8 cellular contexts compared by ENCODE assay signal in the genomic region with DNA sequence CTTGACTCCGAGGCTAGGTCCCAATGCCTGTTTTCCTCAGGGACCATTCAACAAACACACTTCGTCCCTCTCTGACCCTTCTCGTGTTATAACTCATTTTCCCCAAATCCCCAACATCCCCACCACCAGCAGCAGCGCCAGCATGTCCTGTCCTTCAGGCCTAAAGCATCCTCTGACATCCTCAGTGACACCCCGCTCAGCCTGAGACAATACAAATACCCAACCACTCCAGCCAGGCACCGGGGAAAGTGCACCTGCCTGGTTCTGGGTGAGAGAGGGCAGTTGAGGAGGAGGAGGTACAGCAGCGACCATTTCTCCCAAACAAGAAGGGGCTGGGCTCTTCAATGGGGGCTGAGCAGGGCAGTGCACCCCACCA. TPM values are rescaled to one million over a fixed set of nuclear protein-coding genes. Genes with fewer than 3 reads are reported as not detected.
A peak's percentile ranks its signal among the peaks of the same experiment; 100 is the strongest.
DNase-seq lines count a peak whose midpoint lies in the region; ATAC-seq, FAIRE-seq and TF ChIP-seq lines count a peak whose summit lies in the region.

No MANE protein-coding gene starts in this region.

- no peak for DNase-seq in activated T-cell treated with anti-CD3 and anti-CD28 coated beads, Interleukin-2, amount 50 U/mL, for 4 hours
- DNase-seq in activated T-cell treated with anti-CD3 and anti-CD28 coated beads, Interleukin-2, amount 50 U/mL, for 1 hour = no peak
- DNase-seq in adipocyte (ENCODE audit: low read depth) (no peak), HepG2 (ENCODE audit: low spot score) (no peak), thyroid gland (no peak), G401 (ENCODE audit: low spot score) (no peak), NCI-H1105 (lab: John Stamatoyannopoulos, UW) (no peak)
- DNase-seq in stimulated activated CD4-positive, alpha-beta T cell treated with anti-CD3 and anti-CD28 coated beads, Interleukin-1b, Interleukin-23, amount 100 ng/mL, for 48 hours = no peak

- H3K27me3 Mint-ChIP-seq in activated T-cell treated with anti-CD3 and anti-CD28 coated beads, Interleukin-2, amount 50 U/mL, for 4 hours (ENCODE audit: low read depth) = no peaks in the 10 kb centered on the region

- peaks cover 52% of the 10 kb centered on the region for H3K4me1 Mint-ChIP-seq in activated T-cell treated with anti-CD3 and anti-CD28 coated beads, Interleukin-2, amount 50 U/mL, for 4 hours (ENCODE audit: low read depth)

- no peak for TF ChIP-seq RAD21 in HepG2 (CRISPR knock-in tag; IDR thresholded peaks at IDR 0.05)

- POLR2A ChIA-PET in HepG2 (lab: Yijun Ruan, JAX) = interaction anchor here (0.8 to 0.9 kb wide), 2 partner anchors 14 to 60 kb away, joined by 3 read pairs; partner anchors contain the start of gene TSR1

- peak overlapping the region; percentile 88 for H3K9ac ChIP-seq in adipocyte (ENCODE audit: low read length)
- peak overlapping the region; percentile 87 for H3K9ac ChIP-seq in HepG2 (ENCODE audit: insufficient read depth, low read depth, low read length)

- FAIRE-seq in HepG2 (lab: Jason Lieb, UNC) = no peak

- TF ChIP-seq POLR2A in HepG2 (IDR thresholded peaks at IDR 0.05; ENCODE audit: insufficient read depth in 1 of 2, low read depth in 2 of 2, low read length in 2 of 2) (no peak), thyroid gland (IDR thresholded peaks at IDR 0.05) (no peak)

- WGBS in HepG2 (ENCODE audit: low lambda C conversion rate) = 25% methylated on average over 6 of the region's 7 CpGs
- whole genome bisulfite sequencing in thyroid gland, 2 donors = 56 to 62% methylated on average over 7 of the region's 7 CpGs

- H3K27ac ChIP-seq in HepG2 (ENCODE audit: extremely low read length, insufficient read depth, low read length) (peak overlapping the region; percentile 100), thyroid gland (peak overlapping the region; percentile 85 to 95 (median 92))

- H3K4me3 Mint-ChIP-seq in activated T-cell treated with anti-CD3 and anti-CD28 coated beads, Interleukin-2, amount 50 U/mL, for 4 hours = peak overlapping the region; percentile 51

- H3K4me3 ChIP-seq in adipocyte (ENCODE audit: low read length) (peak overlapping the region; percentile 97), HepG2 (replicated peaks in 1 of 3; ENCODE audit: insufficient read depth in 1 of 3, low read depth in 2 of 3, low read length in 3 of 3) (peak overlapping the region; percentile 68 to 87 (median 81); a peak in 5 of 6 replicates), thyroid gland (replicated peaks in 1 of 3) (peak overlapping the region in 1 of 3 donors; percentile 22)

- no peak for ATAC-seq in activated T-cell treated with anti-CD3 and anti-CD28 coated beads, Interleukin-2, amount 50 U/mL, for 4 hours
- ATAC-seq in HepG2 = no peak

- no peak for TF ChIP-seq CTCF in HepG2 (CRISPR knock-in tag; IDR thresholded peaks at IDR 0.05)
- no peak for TF ChIP-seq CTCF in thyroid gland (IDR thresholded peaks at IDR 0.05)

- H2AFZ ChIP-seq in HepG2 (ENCODE audit: low read length) = no peak overlapping the region

- no TSS peak for BruUV-seq in HepG2 (replicated peaks; lab: Mats Ljungman, UMichigan)

- H3K4me2 ChIP-seq in HepG2 (ENCODE audit: low read depth, low read length) = peak overlapping the region; percentile 98

- H4K20me1 ChIP-seq in HepG2 (ENCODE audit: insufficient read depth, low read length) = peaks cover 40% of the 10 kb centered on the region

- in situ Hi-C loops in HepG2 (cut with HindIII; ENCODE audit: extremely low pct_ligation_motif_present, low pct_unique_long_range_greater_than_20kb) = no loop called here
- in situ Hi-C loops in G401 (cut with HindIII; ENCODE audit: low sequenced_read_pairs) = no loop called here

- CTCF ChIA-PET in HepG2 (lab: Yijun Ruan, JAX; ENCODE audit: low intra/inter-chr PET ratio, low total read pairs) = no interaction called here

- no peak for TF ChIP-seq EP300 in HepG2 (IDR thresholded peaks at IDR 0.05; ENCODE audit: low read depth in 2 of 2, low read length in 2 of 2)
- no peak for TF ChIP-seq EP300 in HepG2 (CRISPR knock-in tag; IDR thresholded peaks at IDR 0.05; ENCODE audit: borderline replicate concordance)

- no peaks in the 10 kb centered on the region for H3K9me3 ChIP-seq in adipocyte (ENCODE audit: control insufficient read depth, low read length)
- H3K9me3 ChIP-seq in HepG2 (ENCODE audit: low read length) = no peaks in the 10 kb centered on the region
- no peaks in the 10 kb centered on the region for H3K9me3 ChIP-seq in thyroid gland

- intact Hi-C loops in HepG2 (cut with micrococcal nuclease; ENCODE audit: unreplicated experiment) = no loop called here
- intact Hi-C loops in thyroid gland (cut with DNase I) = no loop called here

- H3K36me3 Mint-ChIP-seq in activated T-cell treated with anti-CD3 and anti-CD28 coated beads, Interleukin-2, amount 50 U/mL, for 4 hours (ENCODE audit: insufficient read depth) = peaks cover 4% of the 10 kb centered on the region

- H3K36me3 ChIP-seq in adipocyte (ENCODE audit: control insufficient read depth, insufficient read depth, low read length, severe bottlenecking) (no peaks in the 10 kb centered on the region), HepG2 (replicated peaks in 1 of 2; ENCODE audit: control insufficient read depth in 1 of 2, insufficient read depth in 2 of 2, low read length in 2 of 2) (no peaks in the 10 kb centered on the region), thyroid gland (no peaks in the 10 kb centered on the region)

- H3K79me2 ChIP-seq in HepG2 (ENCODE audit: insufficient read depth, low read length) = peaks cover 31% of the 10 kb centered on the region

- H3K4me1 ChIP-seq in adipocyte (ENCODE audit: control insufficient read depth, insufficient read depth, low read length) (peaks cover 57% of the 10 kb centered on the region), HepG2 (ENCODE audit: insufficient read depth, low read length) (peaks cover 49% of the 10 kb centered on the region), thyroid gland (peaks cover 59 to 63% of the 10 kb centered on the region in 2 donors)

- H3K27me3 ChIP-seq in adipocyte (replicated peaks; ENCODE audit: control insufficient read depth, insufficient read depth, low read length) (no peaks in the 10 kb centered on the region), HepG2 (ENCODE audit: control insufficient read depth in 1 of 2, insufficient read depth in 2 of 2, low read length in 2 of 2) (no peaks in the 10 kb centered on the region; a peak in 1 of 5 replicates), thyroid gland (no peaks in the 10 kb centered on the region)

- H3K9me3 Mint-ChIP-seq in activated T-cell treated with anti-CD3 and anti-CD28 coated beads, Interleukin-2, amount 50 U/mL, for 4 hours = no peaks in the 10 kb centered on the region

RNA-seq across cellular contexts. Expression of gene MNT, which starts 4.7 kb away (rescaled TPM):
- total RNA-seq in activated T-cell treated with anti-CD3 and anti-CD28 coated beads, Interleukin-2, amount 50 U/mL, for 4 hours = 10 to 100 TPM; 27.8 to 30.7 (median 29.5) TPM
- total RNA-seq in HepG2 (2016; rRNA removed; fragmentation: Illumina TruSeq; extraction: Trizol) (2.3 and 3.5 TPM in 2 replicates), thyroid gland (10 to 100 TPM in 3 of 4 donors, 1 to 10 TPM in 1; 8.2 to 28.9 (median 10.9) TPM)
- 0.79 and 1.5 TPM in 2 replicates for total RNA-seq in HepG2 (2016; cell fraction: cytosol; rRNA removed; fragmentation: Illumina TruSeq; extraction: Trizol; ENCODE audit: low read depth)
- total RNA-seq in HepG2 (2016; cell fraction: insoluble cytoplasmic fraction; rRNA removed; fragmentation: Illumina TruSeq; extraction: Trizol) = 2.0 and 2.9 TPM in 2 replicates
- 2.3 and 2.4 TPM in 2 replicates for total RNA-seq in HepG2 (2016; cell fraction: membrane; rRNA removed; fragmentation: Illumina TruSeq; extraction: Trizol)
- total RNA-seq in HepG2 (2016; cell fraction: nucleus; rRNA removed; fragmentation: Illumina TruSeq; extraction: Trizol) = 3.0 and 3.9 TPM in 2 replicates
- polyA plus RNA-seq in HepG2 (2011; rRNA removed) = 1.8 and 2.1 TPM in 2 replicates
- 0.86 and 0.92 TPM in 2 replicates for polyA plus RNA-seq in HepG2 (2011; cell fraction: cytosol; rRNA removed)
- 13.6 and 19.3 TPM in 2 replicates for polyA plus RNA-seq in HepG2 (2011; cell fraction: nucleus; rRNA removed)
- 6.6 and 7.5 TPM in 2 replicates for polyA plus RNA-seq in HepG2 (2012)
- 0.35 and 0.63 TPM in 2 replicates for polyA plus RNA-seq in HepG2 (2016; cell fraction: cytosol; fragmentation: Illumina TruSeq; extraction: Trizol; ENCODE audit: low read depth)
- polyA plus RNA-seq in HepG2 (2016; cell fraction: insoluble cytoplasmic fraction; fragmentation: Illumina TruSeq; extraction: Trizol; ENCODE audit: low read depth) = 3.1 and 5.6 TPM in 2 replicates
- 1.4 and 1.6 TPM in 2 replicates for polyA plus RNA-seq in HepG2 (2016; cell fraction: membrane; fragmentation: Illumina TruSeq; extraction: Trizol; ENCODE audit: low read depth)
- 14.3 and 17.8 TPM in 2 replicates for polyA plus RNA-seq in HepG2 (2016; cell fraction: nucleus; fragmentation: Illumina TruSeq; extraction: Trizol; ENCODE audit: insufficient read depth, low read depth)
- 4.3 and 8.2 TPM in 2 replicates for polyA minus RNA-seq in HepG2 (2011; rRNA and poly(A)+ RNA removed; ENCODE audit: low replicate concordance)
- 3.1 and 3.8 TPM in 2 replicates for polyA minus RNA-seq in HepG2 (2011; cell fraction: cytosol; rRNA and poly(A)+ RNA removed)
- 8.1 and 8.8 TPM in 2 replicates for polyA minus RNA-seq in HepG2 (2011; cell fraction: nucleus; rRNA and poly(A)+ RNA removed)
- total RNA-seq in G401 (2014; rRNA removed; shearing (Covaris generic)) = 2.4 and 3.2 TPM in 2 replicates

RNA-seq across cellular contexts. Expression of gene SGSM2, which starts 58.9 kb away (rescaled TPM):
- 10 to 100 TPM; 40.1 to 41.3 (median 40.6) TPM for total RNA-seq in activated T-cell treated with anti-CD3 and anti-CD28 coated beads, Interleukin-2, amount 50 U/mL, for 4 hours
- total RNA-seq in HepG2 (2016; rRNA removed; fragmentation: Illumina TruSeq; extraction: Trizol) (11.3 and 30.4 TPM in 2 replicates), thyroid gland (10 to 100 TPM; 47.8 to 82.7 (median 63.2) TPM)
- 7.6 and 9.3 TPM in 2 replicates for total RNA-seq in HepG2 (2016; cell fraction: cytosol; rRNA removed; fragmentation: Illumina TruSeq; extraction: Trizol; ENCODE audit: low read depth)
- total RNA-seq in HepG2 (2016; cell fraction: insoluble cytoplasmic fraction; rRNA removed; fragmentation: Illumina TruSeq; extraction: Trizol) = 9.9 and 30.6 TPM in 2 replicates
- total RNA-seq in HepG2 (2016; cell fraction: membrane; rRNA removed; fragmentation: Illumina TruSeq; extraction: Trizol) = 11.2 and 13.2 TPM in 2 replicates
- 35.7 and 46.1 TPM in 2 replicates for total RNA-seq in HepG2 (2016; cell fraction: nucleus; rRNA removed; fragmentation: Illumina TruSeq; extraction: Trizol)
- polyA plus RNA-seq in HepG2 (2011; rRNA removed) = 51.3 and 65.4 TPM in 2 replicates
- 21.2 and 36.3 TPM in 2 replicates for polyA plus RNA-seq in HepG2 (2011; cell fraction: cytosol; rRNA removed)
- 464 and 562 TPM in 2 replicates for polyA plus RNA-seq in HepG2 (2011; cell fraction: nucleus; rRNA removed)
- 23.3 and 40.7 TPM in 2 replicates for polyA plus RNA-seq in HepG2 (2012)
- polyA plus RNA-seq in HepG2 (2016; cell fraction: cytosol; fragmentation: Illumina TruSeq; extraction: Trizol; ENCODE audit: low read depth) = 3.8 and 4.0 TPM in 2 replicates
- 14.4 and 16.9 TPM in 2 replicates for polyA plus RNA-seq in HepG2 (2016; cell fraction: insoluble cytoplasmic fraction; fragmentation: Illumina TruSeq; extraction: Trizol; ENCODE audit: low read depth)
- 7.9 and 8.8 TPM in 2 replicates for polyA plus RNA-seq in HepG2 (2016; cell fraction: membrane; fragmentation: Illumina TruSeq; extraction: Trizol; ENCODE audit: low read depth)
- polyA plus RNA-seq in HepG2 (2016; cell fraction: nucleus; fragmentation: Illumina TruSeq; extraction: Trizol; ENCODE audit: insufficient read depth, low read depth) = 128 and 136 TPM in 2 replicates
- 30.6 and 64.0 TPM in 2 replicates for polyA minus RNA-seq in HepG2 (2011; rRNA and poly(A)+ RNA removed; ENCODE audit: low replicate concordance)
- polyA minus RNA-seq in HepG2 (2011; cell fraction: cytosol; rRNA and poly(A)+ RNA removed) = 15.6 and 19.8 TPM in 2 replicates
- polyA minus RNA-seq in HepG2 (2011; cell fraction: nucleus; rRNA and poly(A)+ RNA removed) = 41.3 and 46.7 TPM in 2 replicates
- 24.7 and 35.2 TPM in 2 replicates for total RNA-seq in G401 (2014; rRNA removed; shearing (Covaris generic))

RNA-seq across cellular contexts. Expression of gene TSR1, which starts 59.9 kb away (rescaled TPM):
- total RNA-seq in activated T-cell treated with anti-CD3 and anti-CD28 coated beads, Interleukin-2, amount 50 U/mL, for 4 hours = 100 to 1,000 TPM; 143 to 159 (median 156) TPM
- 65.8 and 75.8 TPM in 2 replicates for total RNA-seq in HepG2 (2016; rRNA removed; fragmentation: Illumina TruSeq; extraction: Trizol)
- 6.6 and 6.8 TPM in 2 replicates for total RNA-seq in HepG2 (2016; cell fraction: cytosol; rRNA removed; fragmentation: Illumina TruSeq; extraction: Trizol; ENCODE audit: low read depth)
- 68.7 and 76.2 TPM in 2 replicates for total RNA-seq in HepG2 (2016; cell fraction: insoluble cytoplasmic fraction; rRNA removed; fragmentation: Illumina TruSeq; extraction: Trizol)
- 16.3 and 19.0 TPM in 2 replicates for total RNA-seq in HepG2 (2016; cell fraction: membrane; rRNA removed; fragmentation: Illumina TruSeq; extraction: Trizol)
- total RNA-seq in HepG2 (2016; cell fraction: nucleus; rRNA removed; fragmentation: Illumina TruSeq; extraction: Trizol) = 55.3 and 57.6 TPM in 2 replicates
- polyA plus RNA-seq in HepG2 (2011; rRNA removed) = 7.1 and 7.2 TPM in 2 replicates
- 4.8 and 5.9 TPM in 2 replicates for polyA plus RNA-seq in HepG2 (2011; cell fraction: cytosol; rRNA removed)
- polyA plus RNA-seq in HepG2 (2011; cell fraction: nucleus; rRNA removed) = 17.4 and 22.0 TPM in 2 replicates
- polyA plus RNA-seq in HepG2 (2012) = 22.0 and 25.7 TPM in 2 replicates
- polyA plus RNA-seq in HepG2 (2016; cell fraction: cytosol; fragmentation: Illumina TruSeq; extraction: Trizol; ENCODE audit: low read depth) = 3.5 and 3.7 TPM in 2 replicates
- polyA plus RNA-seq in HepG2 (2016; cell fraction: insoluble cytoplasmic fraction; fragmentation: Illumina TruSeq; extraction: Trizol; ENCODE audit: low read depth) = 56.2 and 57.1 TPM in 2 replicates
- 8.9 and 9.7 TPM in 2 replicates for polyA plus RNA-seq in HepG2 (2016; cell fraction: membrane; fragmentation: Illumina TruSeq; extraction: Trizol; ENCODE audit: low read depth)
- 56.6 and 58.6 TPM in 2 replicates for polyA plus RNA-seq in HepG2 (2016; cell fraction: nucleus; fragmentation: Illumina TruSeq; extraction: Trizol; ENCODE audit: insufficient read depth, low read depth)
- 18.4 and 38.7 TPM in 2 replicates for polyA minus RNA-seq in HepG2 (2011; rRNA and poly(A)+ RNA removed; ENCODE audit: low replicate concordance)
- 21.0 and 22.0 TPM in 2 replicates for polyA minus RNA-seq in HepG2 (2011; cell fraction: cytosol; rRNA and poly(A)+ RNA removed)
- polyA minus RNA-seq in HepG2 (2011; cell fraction: nucleus; rRNA and poly(A)+ RNA removed) = 43.1 and 48.6 TPM in 2 replicates
- 10 to 100 TPM; 16.8 to 56.4 (median 29.3) TPM for total RNA-seq in thyroid gland
- 46.8 and 63.3 TPM in 2 replicates for total RNA-seq in G401 (2014; rRNA removed; shearing (Covaris generic))
